ENCODE assay signal across 14 cellular contexts in the genomic region with DNA sequence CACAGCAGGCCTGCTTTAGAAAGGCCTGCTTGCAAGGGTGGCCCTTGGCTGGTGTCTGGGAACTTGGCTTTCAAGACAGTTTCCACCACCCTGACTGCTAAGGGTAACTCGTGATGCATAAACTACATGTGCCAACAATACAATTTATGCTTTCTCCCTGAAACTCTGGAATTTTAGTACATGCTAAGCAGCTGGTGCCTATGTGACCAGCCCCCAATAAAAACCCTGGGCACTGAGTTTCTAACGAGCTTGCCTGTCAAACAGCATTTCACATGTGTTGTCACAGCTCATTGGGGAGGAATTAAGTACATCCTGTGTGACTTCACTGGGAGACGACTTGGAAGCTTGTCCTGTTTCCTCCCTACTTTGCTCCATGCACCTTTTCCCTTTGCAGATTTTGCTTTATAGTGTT.
A peak's percentile ranks its signal among the peaks of the same experiment; 100 is the strongest.
DNase-seq lines count a peak whose midpoint lies in the region; ATAC-seq lines count a peak whose summit lies in the region.
"Had no signal": no experiment of that assay in that cellular context is flagged by ENCODE, and none has a peak within 500 bp of the region (broad histone marks: within the 10 kb centered on the region; RNA-seq: fewer than 3 reads in every experiment).

No MANE protein-coding gene starts in this region.

- no peak overlapping the region for H3K23ac ChIP-seq in neuronal stem cell (ENCODE audit: low read depth, low read length, poor library complexity)

- H3K4me3 ChIP-seq in neuronal stem cell (ENCODE audit: low read length in 2 of 2): no peak overlapping the region
- H3K4me3 ChIP-seq: breast epithelium had no signal

- H3K36me3 ChIP-seq in neuronal stem cell (replicated peaks in 1 of 2; ENCODE audit: control insufficient read depth in 2 of 2, insufficient read depth in 2 of 2, low read length in 2 of 2): no peaks in the 10 kb centered on the region
- H3K36me3 ChIP-seq: breast epithelium had no signal

- DNase-seq in DMS79 (lab: John Stamatoyannopoulos, UW) (peak; percentile 5), NCI-H1694 treated with DMSO at 0.1 percent for 48 hours (lab: John Stamatoyannopoulos, UW) (peak; percentile 25), fibroblast of gingiva (ENCODE audit: low read depth) (peak; percentile 6), neuronal stem cell (ENCODE audit: low spot score) (no peak), SIG-M5 (lab: John Stamatoyannopoulos, UW) (no peak), dermis blood vessel endothelial cell (no peak), NCI-H2081 treated with DMSO at 0.1 percent for 48 hours (lab: John Stamatoyannopoulos, UW) (no peak)
- DNase-seq: activated CD4-positive, alpha-beta T cell treated with anti-CD3 and anti-CD28 coated beads, Interleukin-2, amount 50 U/mL, for 48 hours; activated effector memory CD4-positive, alpha-beta T cell treated with anti-CD3 and anti-CD28 coated beads, Interleukin-2, amount 50 U/mL, for 16 hours; CD4-positive, CD25-positive, alpha-beta regulatory T cell; KG1; stimulated activated CD4-positive, alpha-beta T cell treated with anti-CD3 and anti-CD28 coated beads, Interleukin-4, amount 100 ng/mL, for 24 hours had no signal

- no peak overlapping the region for H3K4ac ChIP-seq in neuronal stem cell (ENCODE audit: low read length)

- no peak overlapping the region for H2BK12ac ChIP-seq in neuronal stem cell (ENCODE audit: low read length)

- peak overlapping the region; percentile 53 for H2AFZ ChIP-seq in neuronal stem cell (ENCODE audit: low read length)

- no peaks in the 10 kb centered on the region for H3K9me3 ChIP-seq in neuronal stem cell (replicated peaks in 1 of 2; ENCODE audit: control insufficient read depth in 2 of 2, insufficient read depth in 1 of 2, low read depth in 1 of 2, low read length in 2 of 2)
- H3K9me3 ChIP-seq: breast epithelium had no signal

- ATAC-seq in HG03432 (IDR thresholded peaks at IDR 0.05; ENCODE audit: unreplicated experiment): no peak

- H3K27ac ChIP-seq in neuronal stem cell (replicated peaks; ENCODE audit: low read length): no peak overlapping the region
- H3K27ac ChIP-seq: breast epithelium had no signal

- H3K4me1 ChIP-seq in neuronal stem cell (ENCODE audit: control insufficient read depth in 2 of 2, insufficient read depth in 1 of 2, low read depth in 1 of 2, low read length in 2 of 2): no peaks in the 10 kb centered on the region
- H3K4me1 ChIP-seq: breast epithelium had no signal

- no peak overlapping the region for H2BK15ac ChIP-seq in neuronal stem cell (ENCODE audit: low read length)

- no peak overlapping the region for H4K8ac ChIP-seq in neuronal stem cell (ENCODE audit: low read depth, low read length)

- WGBS in neuronal stem cell (ENCODE audit: extremely low coverage in 2 of 2, insufficient read length in 2 of 2, insufficient replicate concordance in 1 of 2), 2 donors: no CpG with 5 or more reads among the region's 3 CpGs

- H3K9ac ChIP-seq in neuronal stem cell (ENCODE audit: low read depth, low read length, poor library complexity): no peak overlapping the region

- no peaks in the 10 kb centered on the region for H3K27me3 ChIP-seq in neuronal stem cell (ENCODE audit: control insufficient read depth in 3 of 3, insufficient read depth in 3 of 3, low read depth in 1 of 3, low read length in 3 of 3)
- H3K27me3 ChIP-seq: breast epithelium had no signal

- H4K91ac ChIP-seq in neuronal stem cell (ENCODE audit: low read depth, low read length, poor library complexity): no peak overlapping the region

- H2BK120ac ChIP-seq in neuronal stem cell (ENCODE audit: low read depth, low read length): no peak overlapping the region

- H3K14ac ChIP-seq in neuronal stem cell (ENCODE audit: low read length): no peak overlapping the region

- H3K79me1 ChIP-seq in neuronal stem cell (ENCODE audit: low read depth, low read length): no peaks in the 10 kb centered on the region

- H3K18ac ChIP-seq in neuronal stem cell (ENCODE audit: low read length): no peak overlapping the region

- no peak overlapping the region for H2BK5ac ChIP-seq in neuronal stem cell (ENCODE audit: low read length)

- H3K4me2 ChIP-seq in neuronal stem cell (ENCODE audit: insufficient read depth, low read length, poor library complexity, severe bottlenecking): no peak overlapping the region

- H2AK5ac ChIP-seq in neuronal stem cell (ENCODE audit: low read depth, low read length): no peak overlapping the region

Comparison
In these comparisons a context has a peak if more than half of its experiments do, and no peak if none do; other contexts are left out.
1. DNase-seq: peak in DMS79 (single experiment), NCI-H1694 treated with DMSO at 0.1 percent for 48 hours (single experiment) and fibroblast of gingiva (single experiment); none in neuronal stem cell (single experiment), SIG-M5 (single experiment), dermis blood vessel endothelial cell (single experiment) and NCI-H2081 treated with DMSO at 0.1 percent for 48 hours (single experiment).